9 cellular contexts compared by ENCODE assay signal in genomic region chr1:234997201-234998173, GRCh38.
DNase-seq lines count a peak whose midpoint lies in the region; ATAC-seq and TF ChIP-seq lines count a peak whose summit lies in the region.
"Had no signal": no experiment of that assay in that cellular context is flagged by ENCODE, and none has a peak within 500 bp of the region (broad histone marks: within the 10 kb centered on the region; RNA-seq: fewer than 3 reads in every experiment).

No MANE protein-coding gene starts in this region.

- ATAC-seq in GM19455 (IDR thresholded peaks at IDR 0.05; ENCODE audit: unreplicated experiment) (no peak), GM21825 (IDR thresholded peaks at IDR 0.05; ENCODE audit: unreplicated experiment) (no peak)

- WGBS in adrenal gland, 4 donors, result 18 to 30% (median 22%) methylated on average over 17 to 20 of the region's 20 CpGs

- H3K9me3 ChIP-seq in adrenal gland (replicated peaks in 1 of 3), result no peaks in the 10 kb centered on the region
- no peaks in the 10 kb centered on the region for H3K9me3 ChIP-seq in cardiac muscle cell (ENCODE audit: low read depth)
- H3K9me3 ChIP-seq: BLaER1 treated with 17β-estradiol and CSF1 and Interleukin-3, amounts not matched to agents 10 nM and 100 nM had no signal

- H3K36me3 ChIP-seq in adrenal gland (replicated peaks in 1 of 2) (no peaks in the 10 kb centered on the region), cardiac muscle cell (no peaks in the 10 kb centered on the region)
- H3K36me3 ChIP-seq: BLaER1 treated with 17β-estradiol and CSF1 and Interleukin-3, amounts not matched to agents 10 nM and 100 nM had no signal

- H3K4me1 ChIP-seq in adrenal gland (replicated peaks in 1 of 2), result peaks cover 13 to 25% of the 10 kb centered on the region in 2 donors
- peaks cover 26% of the 10 kb centered on the region for H3K4me1 ChIP-seq in cardiac muscle cell (ENCODE audit: low read depth)

- DNase-seq in NCI-H2029 (lab: John Stamatoyannopoulos, UW), result peak; percentile 75
- DNase-seq in NCI-H2029 treated with DMSO at 0.1 percent for 48 hours (lab: John Stamatoyannopoulos, UW), result no peak
- DNase-seq in adrenal gland, result peak; percentile 99 to 100 (median 100)
- DNase-seq in cardiac muscle cell (ENCODE audit: low read depth in 1 of 2, low spot score in 1 of 2), result peak; percentile 64 to 99
- DNase-seq in putamen (ENCODE audit: low spot score), result peak; percentile 88
- no peak for DNase-seq in T-helper 1 cell

- peak; percentile 45 to 91 for TF ChIP-seq POLR2A in adrenal gland (IDR thresholded peaks at IDR 0.05)

- H3K4me3 ChIP-seq in adrenal gland (no peak overlapping the region), cardiac muscle cell (no peak overlapping the region)
- H3K4me3 ChIP-seq: BLaER1 treated with 17β-estradiol and CSF1 and Interleukin-3, amounts not matched to agents 10 nM and 100 nM had no signal

- H3K27ac ChIP-seq in adrenal gland (peak overlapping the region; percentile 86 to 90 (median 87)), cardiac muscle cell (peak overlapping the region; percentile 71)

- intact Hi-C loops in adrenal gland (cut with DNase I), result loop anchor here in 1 of 2 donors (10.0 kb wide), 1 partner anchor 483 kb away; no protein-coding TSS in a partner anchor

- TF ChIP-seq CTCF in adrenal gland (IDR thresholded peaks at IDR 0.05) (peak in 2 of 6 experiments; percentile 4 to 13), cardiac muscle cell (IDR thresholded peaks at IDR 0.05; ENCODE audit: low read depth, low read length) (no peak)

- H3K27me3 ChIP-seq in adrenal gland, result no peaks in the 10 kb centered on the region
- H3K27me3 ChIP-seq in cardiac muscle cell, result no peaks in the 10 kb centered on the region
- H3K27me3 ChIP-seq: BLaER1 treated with 17β-estradiol and CSF1 and Interleukin-3, amounts not matched to agents 10 nM and 100 nM had no signal

Comparison
In these comparisons a context has a peak if more than half of its experiments do, and no peak if none do; other contexts are left out.
1. DNase-seq: peak in NCI-H2029 (single experiment), adrenal gland (7 of 7), cardiac muscle cell (2 of 2) and putamen (single experiment); none in NCI-H2029 treated with DMSO at 0.1 percent for 48 hours (single experiment) and T-helper 1 cell (0 of 5).